Comparison of ENCODE assay signal across 19 cellular contexts in genomic region chr14:69828372-69828771, GRCh38.
DNase-seq lines count a peak whose midpoint lies in the region; ATAC-seq lines count a peak whose summit lies in the region.
"Had no signal": no experiment of that assay in that cellular context is flagged by ENCODE, and none has a peak within 500 bp of the region (broad histone marks: within the 10 kb centered on the region; RNA-seq: fewer than 3 reads in every experiment).

No MANE protein-coding gene starts in this region.

- DNase-seq in Ammon's horn (ENCODE audit: low spot score) (peak; percentile 61), anterior cingulate cortex (lab: John Stamatoyannopoulos, UW) (peak in 31 of 58 donors; percentile 2 to 64 (median 28)), globus pallidus (ENCODE audit: low spot score) (peak; percentile 23), pons (ENCODE audit: low spot score) (peak; percentile 8), activated T-cell treated with anti-CD3 and anti-CD28 coated beads for 4 hours (no peak), NCI-H146 (lab: John Stamatoyannopoulos, UW) (no peak)
- DNase-seq: 8988T; CD8-positive, alpha-beta T cell; DMS153; GF-D8; MV-4-11; NCI-H1105 treated with DMSO at 0.1 percent for 48 hours; NCI-H1694; NCI-H2081; NCI-H2171 treated with DMSO at 0.1 percent for 48 hours; NCI-H526 treated with DMSO at 0.1 percent for 48 hours had no signal

- ATAC-seq in GM21723 (IDR thresholded peaks at IDR 0.05; ENCODE audit: unreplicated experiment) (no peak), HG03095 (IDR thresholded peaks at IDR 0.05; ENCODE audit: unreplicated experiment) (no peak)
- ATAC-seq: CD8-positive, alpha-beta T cell; SK-N-SH treated with all-trans-retinoic acid at 6 μM for 48 hours had no signal

Comparison
In these comparisons a context has a peak if more than half of its experiments do, and no peak if none do; other contexts are left out.
1. DNase-seq: peak in Ammon's horn (single experiment), anterior cingulate cortex (31 of 58), globus pallidus (single experiment) and pons (single experiment); none in activated T-cell treated with anti-CD3 and anti-CD28 coated beads for 4 hours (single experiment) and NCI-H146 (single experiment).